In genomic region chr2:187865025-187865424, GRCh38 we compare ENCODE assay signal across 24 cellular contexts.
"Had no signal": no experiment of that assay in that cellular context is flagged by ENCODE, and none has a peak within 500 bp of the region (broad histone marks: within the 10 kb centered on the region; RNA-seq: fewer than 3 reads in every experiment).

No MANE protein-coding gene starts in this region.

- H3K36me3 ChIP-seq: left lung, lower lobe of right lung, ovary, right atrium auricular region, stomach, thyroid gland, transverse colon, upper lobe of left lung, vagina had no signal

- H3K4me3 ChIP-seq: left lung, lower lobe of right lung, ovary, right atrium auricular region, skin epidermis, stomach, testis, thyroid gland, transverse colon, upper lobe of left lung, vagina had no signal

- H3K9me3 ChIP-seq: left lung, lower lobe of right lung, ovary, right atrium auricular region, stomach, testis, thyroid gland, transverse colon, upper lobe of left lung, vagina had no signal

- H3K27me3 ChIP-seq: left lung, ovary, right atrium auricular region, stomach, testis, thyroid gland, transverse colon, upper lobe of left lung, vagina had no signal

- H3K4me1 ChIP-seq: left lung, lower lobe of right lung, right atrium auricular region, stomach, testis, thyroid gland, transverse colon, upper lobe of left lung, vagina had no signal

- H3K27ac ChIP-seq: left lung, lower lobe of right lung, ovary, right atrium auricular region, skin epidermis, stomach, testis, thyroid gland, transverse colon, upper lobe of left lung, vagina had no signal

- DNase-seq: hypothalamus; immature natural killer cell; kidney; left colon; left lung; lower lobe of right lung; mammary epithelial cell; mesenchymal stem cell; naive thymus-derived CD4-positive, alpha-beta T cell; ovary; stimulated activated CD4-positive, alpha-beta T cell treated with anti-CD3 and anti-CD28 coated beads, Interleukin-12 subunit alpha, Interleukin-12 subunit beta, amount 100 ng/mL, for 4 hours; stimulated activated CD4-positive, alpha-beta T cell treated with anti-CD3 and anti-CD28 coated beads, Interleukin-15, amount 100 ng/mL, for 24 hours; stimulated activated CD4-positive, alpha-beta T cell treated with anti-CD3 and anti-CD28 coated beads, Interleukin-2, amount 100 ng/mL, for 24 hours; stimulated activated CD4-positive, alpha-beta T cell treated with anti-CD3 and anti-CD28 coated beads, Interleukin-4, amount 100 ng/mL, for 1 hour; stimulated activated naive B cell treated with anti-CD40 and anti-IgM and Interleukin-4, amounts not matched to agents 10 μg/mL and 1 μg/mL and 100 μg/mL, for 72 hours; stimulated activated naive CD8-positive, alpha-beta T cell treated with anti-CD3 and anti-CD28 coated beads, Interleukin-15, Interleukin-2, amounts not matched to agents 100 U/mL and 50 U/mL, for 24 hours; stomach; testis; thyroid gland; transverse colon; upper lobe of left lung had no signal
